In genomic region chr14:22530101-22530500, GRCh38 we compare ENCODE assay signal across 1 cellular context.
TF ChIP-seq lines count a peak whose summit lies in the region.

No MANE protein-coding gene starts in this region.

TF ChIP-seq in GM12878, 131 proteins besides CTCF, POLR2A, EP300 and RAD21 (continued from another document):
- TF ChIP-seq ZNF687 (IDR thresholded peaks at IDR 0.05) (peak; percentile 42; the same call in 1 of the 2 replicates), KLF5 (IDR thresholded peaks at IDR 0.05; ENCODE audit: partially characterized antibody) (no peak)
